In genomic region chr17:15954222-15954621, GRCh38 we compare ENCODE assay signal across 12 cellular contexts. TPM values are rescaled to one million over a fixed set of nuclear protein-coding genes. Genes with fewer than 3 reads are reported as not detected.
DNase-seq lines count a peak whose midpoint lies in the region; TF ChIP-seq lines count a peak whose summit lies in the region.
"Had no signal": no experiment of that assay in that cellular context is flagged by ENCODE, and none has a peak within 500 bp of the region (broad histone marks: within the 10 kb centered on the region; RNA-seq: fewer than 3 reads in every experiment).

No MANE protein-coding gene starts in this region.

- no peak for TF ChIP-seq CTCF in Calu3 (IDR thresholded peaks at IDR 0.05; ENCODE audit: unreplicated experiment)

- DNase-seq in Calu3 (peak; percentile 65), NCI-H226 (peak; percentile 95), dermis blood vessel endothelial cell (peak; percentile 93), non-pigmented ciliary epithelial cell (ENCODE audit: low read depth) (peak; percentile 41), head of caudate nucleus (no peak), NCI-H1417 (lab: John Stamatoyannopoulos, UW) (no peak), NK-92 (lab: John Stamatoyannopoulos, UW; ENCODE audit: unreplicated experiment) (no peak)
- DNase-seq in stimulated activated CD4-positive, alpha-beta T cell treated with anti-CD3 and anti-CD28 coated beads, Interleukin-12 subunit alpha, Interleukin-12 subunit beta, amount 100 ng/mL, for 4 hours, result no peak
- DNase-seq: activated CD4-positive, alpha-beta T cell treated with anti-CD3 and anti-CD28 coated beads, Interleukin-2, amount 50 U/mL, for 4 hours; activated naive CD8-positive, alpha-beta T cell treated with anti-CD3 and anti-CD28 coated beads for 36 hours; NCI-H187 treated with DMSO at 0.1 percent for 48 hours; Right ventricle myocardium superior had no signal

- peaks cover 54% of the 10 kb centered on the region for H3K4me1 Mint-ChIP-seq in Calu3 (ENCODE audit: low read depth, unreplicated experiment)

- peak overlapping the region; percentile 69 for H3K27ac Mint-ChIP-seq in Calu3 (ENCODE audit: unreplicated experiment)
- H3K27ac Mint-ChIP-seq: activated naive CD8-positive, alpha-beta T cell treated with anti-CD3 and anti-CD28 coated beads for 36 hours had no signal

- intact Hi-C loops in Calu3 (cut with micrococcal nuclease; ENCODE audit: unreplicated experiment), result no loop called here
- intact Hi-C loops in head of caudate nucleus (cut with DNase I), result no loop called here

- peaks cover 59% of the 10 kb centered on the region for H3K36me3 Mint-ChIP-seq in Calu3 (ENCODE audit: insufficient read depth, unreplicated experiment)

- CTCF ChIA-PET in Calu3 (lab: Charles Lee), result interaction anchor here (1.1 kb wide), 1 partner anchor 9 kb away, joined by 6 read pairs; the partner anchor contains the start of gene ADORA2B

- no TSS peak for BruUV-seq in Calu3 (replicated peaks; lab: Mats Ljungman, UMichigan)

- H3K4me3 Mint-ChIP-seq in Calu3 (ENCODE audit: low read depth, unreplicated experiment), result no peak overlapping the region
- H3K4me3 Mint-ChIP-seq: activated naive CD8-positive, alpha-beta T cell treated with anti-CD3 and anti-CD28 coated beads for 36 hours had no signal

- no peaks in the 10 kb centered on the region for H3K9me3 Mint-ChIP-seq in Calu3 (ENCODE audit: low read depth, unreplicated experiment)
- H3K9me3 Mint-ChIP-seq: activated naive CD8-positive, alpha-beta T cell treated with anti-CD3 and anti-CD28 coated beads for 36 hours had no signal

- H3K27me3 Mint-ChIP-seq in Calu3 (ENCODE audit: unreplicated experiment), result no peaks in the 10 kb centered on the region
- H3K27me3 Mint-ChIP-seq: activated naive CD8-positive, alpha-beta T cell treated with anti-CD3 and anti-CD28 coated beads for 36 hours had no signal

RNA-seq across cellular contexts. Expression of gene ADORA2B, which starts 9.3 kb away (rescaled TPM):
- 10.7 and 12.6 TPM in 2 replicates for total RNA-seq in Calu3 (2022)
- total RNA-seq in dermis blood vessel endothelial cell, result 3.6 and 8.2 TPM in 2 replicates

RNA-seq across cellular contexts. Expression of gene ZSWIM7, which starts 45.3 kb away (rescaled TPM):
- 11.9 and 12.4 TPM in 2 replicates for total RNA-seq in Calu3 (2022)
- total RNA-seq in dermis blood vessel endothelial cell, result 16.0 and 17.2 TPM in 2 replicates

RNA-seq across cellular contexts. Expression of gene TTC19, which starts 45.4 kb away (rescaled TPM):
- total RNA-seq in Calu3 (2022), result 30.3 and 31.6 TPM in 2 replicates
- 73.8 and 78.8 TPM in 2 replicates for total RNA-seq in dermis blood vessel endothelial cell

Comparison
In these comparisons a context has a peak if more than half of its experiments do, and no peak if none do; other contexts are left out.
1. DNase-seq: peak in Calu3 (single experiment), NCI-H226 (single experiment), dermis blood vessel endothelial cell (single experiment) and non-pigmented ciliary epithelial cell (single experiment); none in head of caudate nucleus (0 of 42), NCI-H1417 (0 of 3), stimulated activated CD4-positive, alpha-beta T cell treated with anti-CD3 and anti-CD28 coated beads, Interleukin-12 subunit alpha, Interleukin-12 subunit beta, amount 100 ng/mL, for 4 hours (single experiment) and NK-92 (single experiment).